Comparison of ENCODE assay signal across 8 cellular contexts in genomic region chr1:225877570-225877969, GRCh38. TPM values are rescaled to one million over a fixed set of nuclear protein-coding genes. Genes with fewer than 3 reads are reported as not detected.
DNase-seq lines count a peak whose midpoint lies in the region; ATAC-seq and TF ChIP-seq lines count a peak whose summit lies in the region.

No MANE protein-coding gene starts in this region.

- H3K4me1 ChIP-seq in ascending aorta (peaks cover 25 to 46% of the 10 kb centered on the region in 2 donors), gastrocnemius medialis (peaks cover 49 to 55% of the 10 kb centered on the region in 2 donors)

- DNase-seq in activated effector memory CD4-positive, alpha-beta T cell treated with anti-CD3 and anti-CD28 coated beads, Interleukin-2, amount 50 U/mL, for 16 hours, result peak; percentile 73
- no peak for DNase-seq in activated effector memory CD4-positive, alpha-beta T cell treated with Interleukin-2 at 50 U/mL for 16 hours
- DNase-seq in NCI-H2107 (lab: John Stamatoyannopoulos, UW) (peak; percentile 46), ascending aorta (ENCODE audit: low spot score in 2 of 2) (peak in 1 of 2 donors; percentile 78), hepatic stellate cell (ENCODE audit: low spot score) (peak; percentile 88), gastrocnemius medialis (peak; percentile 53 to 87)

- peaks cover 21 to 34% of the 10 kb centered on the region in 2 donors for H3K36me3 ChIP-seq in ascending aorta
- peaks cover 0 to 25% of the 10 kb centered on the region in 2 donors for H3K36me3 ChIP-seq in gastrocnemius medialis

- H3K4me3 ChIP-seq in ascending aorta, result peak overlapping the region in 1 of 2 donors; percentile 3
- no peak overlapping the region for H3K4me3 ChIP-seq in gastrocnemius medialis

- TF ChIP-seq CTCF in ascending aorta (IDR thresholded peaks at IDR 0.05) (peak in 2 of 3 experiments; percentile 42 to 51), gastrocnemius medialis (IDR thresholded peaks at IDR 0.05 in 4 of 5, conservative IDR thresholded peaks at IDR 0.05 in 1 of 5) (peak; percentile 26 to 70 (median 44))

- in situ Hi-C loops in gastrocnemius medialis (cut with MboI; ENCODE audit: low sequenced_read_pairs in 4 of 4), result no loop called here

- ATAC-seq in gastrocnemius medialis (peak; percentile 34 to 64), GM19463 (IDR thresholded peaks at IDR 0.05; ENCODE audit: unreplicated experiment) (no peak), GM19328 (IDR thresholded peaks at IDR 0.05; ENCODE audit: unreplicated experiment) (no peak)

- TF ChIP-seq POLR2A in gastrocnemius medialis (IDR thresholded peaks at IDR 0.05), result no peak

- intact Hi-C loops in ascending aorta (cut with DNase I) (no loop called here), gastrocnemius medialis (cut with DNase I; ENCODE audit: low total_unique reads) (loop anchor here (5.0 kb wide), 3 partner anchors 35 to 225 kb away; partner anchors contain the start of gene ENAH)

- H3K9me3 ChIP-seq in ascending aorta, result no peaks in the 10 kb centered on the region
- H3K9me3 ChIP-seq in gastrocnemius medialis, result no peaks in the 10 kb centered on the region

- H3K27ac ChIP-seq in ascending aorta (peak overlapping the region; percentile 56 to 87), gastrocnemius medialis (peak overlapping the region; percentile 86 to 98 (median 89))

- H3K27me3 ChIP-seq in ascending aorta (no peaks in the 10 kb centered on the region), gastrocnemius medialis (no peaks in the 10 kb centered on the region)

RNA-seq across cellular contexts. Expression of gene TMEM63A, which starts 4.6 kb away (rescaled TPM):
- 41.3 TPM for total RNA-seq in ascending aorta
- 10 to 100 TPM in 2 of 4 donors, 1 to 10 TPM in 2; 6.3 to 19.5 (median 10.6) TPM for total RNA-seq in gastrocnemius medialis

RNA-seq across cellular contexts. Expression of gene LEFTY1, which starts 11.4 kb away (rescaled TPM):
- not detected for total RNA-seq in ascending aorta
- under 1 TPM in 1 of 4 donors, not detected in 3; 0.97 TPM for total RNA-seq in gastrocnemius medialis

RNA-seq across cellular contexts. Expression of gene PYCR2, which starts 46.5 kb away (rescaled TPM):
- 126 TPM for total RNA-seq in ascending aorta
- total RNA-seq in gastrocnemius medialis, result 10 to 100 TPM; 31.9 to 50.3 (median 42.5) TPM

Comparison
In these comparisons a context has a peak if more than half of its experiments do, and no peak if none do; other contexts are left out.
1. ATAC-seq: peak in gastrocnemius medialis (2 of 2); none in GM19463 (single experiment) and GM19328 (single experiment).